Comparison of ENCODE assay signal across 1 cellular context in genomic region chr3:138174421-138175122, GRCh38.
TF ChIP-seq lines count a peak whose summit lies in the region.

DBR1 (minus strand) TSS chr3:138174921; CDS start chr3:138174795, 126 bp downstream.

TF ChIP-seq in HepG2, 621 proteins besides CTCF, POLR2A, EP300 and RAD21 (continued from another document and continues in another):
- peak; percentile 41; the same call in 1 of the 2 replicates for TF ChIP-seq POGZ (CRISPR knock-in tag; IDR thresholded peaks at IDR 0.05)
- TF ChIP-seq KDM5B (CRISPR knock-in tag; IDR thresholded peaks at IDR 0.05; ENCODE audit: borderline replicate concordance) = peak; percentile 70; the same call in 1 of the 2 replicates
- no peak for TF ChIP-seq EHMT2 (IDR thresholded peaks at IDR 0.05; ENCODE audit: borderline replicate concordance, low read depth, low read length)
- TF ChIP-seq JUNB (CRISPR knock-in tag; IDR thresholded peaks at IDR 0.05; ENCODE audit: borderline replicate concordance) = no peak
- no peak for TF ChIP-seq SIX1 (CRISPR knock-in tag; IDR thresholded peaks at IDR 0.05; ENCODE audit: borderline replicate concordance)
- peak; percentile 56; the same call in 1 of the 2 replicates for TF ChIP-seq ZGPAT (CRISPR knock-in tag; IDR thresholded peaks at IDR 0.05)
- no peak for TF ChIP-seq ZBTB40 (IDR thresholded peaks at IDR 0.05)
- 0 out of 2 replicates have a peak, but pooled peaks have one; percentile 27 for TF ChIP-seq ZBTB40 (CRISPR knock-in tag; IDR thresholded peaks at IDR 0.05)
- no peak for TF ChIP-seq MAZ (IDR thresholded peaks at IDR 0.05; ENCODE audit: borderline replicate concordance, low read depth, low read length)
- 0 out of 2 replicates have a peak, but pooled peaks have one; percentile 25 for TF ChIP-seq MAZ (CRISPR knock-in tag; IDR thresholded peaks at IDR 0.05; ENCODE audit: low read depth)
- 0 out of 2 replicates have a peak, but pooled peaks have one; percentile 32 for TF ChIP-seq SALL2 (CRISPR knock-in tag; IDR thresholded peaks at IDR 0.05)
- no peak for TF ChIP-seq HMG20A (CRISPR knock-in tag; IDR thresholded peaks at IDR 0.05; ENCODE audit: borderline replicate concordance)
- TF ChIP-seq ZNF580 (CRISPR knock-in tag; IDR thresholded peaks at IDR 0.05; ENCODE audit: borderline replicate concordance, low read depth) = no peak
- no peak for TF ChIP-seq CBX2 (IDR thresholded peaks at IDR 0.05; ENCODE audit: low read depth, low read length)
- TF ChIP-seq CBX2 (CRISPR knock-in tag; IDR thresholded peaks at IDR 0.05; ENCODE audit: low read depth) = peak; percentile 87; the same call in 1 of the 2 replicates
- TF ChIP-seq PAX8 (CRISPR knock-in tag; IDR thresholded peaks at IDR 0.05; ENCODE audit: borderline replicate concordance) = no peak
- TF ChIP-seq TFDP2 (CRISPR knock-in tag; IDR thresholded peaks at IDR 0.05) = peak; percentile 85
- 0 out of 2 replicates have a peak, but pooled peaks have one; percentile 25 for TF ChIP-seq ZNF747 (CRISPR knock-in tag; IDR thresholded peaks at IDR 0.05; ENCODE audit: borderline replicate concordance)
- 0 out of 2 replicates have a peak, but pooled peaks have one; percentile 44 for TF ChIP-seq IKZF5 (CRISPR knock-in tag; IDR thresholded peaks at IDR 0.05)
- TF ChIP-seq RXRB (CRISPR knock-in tag; IDR thresholded peaks at IDR 0.05; ENCODE audit: borderline replicate concordance) = peak; percentile 52; the same call in 1 of the 2 replicates
- TF ChIP-seq ZNF331 (CRISPR knock-in tag; IDR thresholded peaks at IDR 0.05) = peak; percentile 12; the same call in 1 of the 2 replicates
- TF ChIP-seq ZNF276 (CRISPR knock-in tag; IDR thresholded peaks at IDR 0.05; ENCODE audit: low read depth) = no peak
- peak; percentile 64 for TF ChIP-seq ATF2 (CRISPR knock-in tag; IDR thresholded peaks at IDR 0.05)
- TF ChIP-seq CHD2 (IDR thresholded peaks at IDR 0.05; ENCODE audit: low read depth, low read length) = peak; percentile 97
- TF ChIP-seq SUZ12 (IDR thresholded peaks at IDR 0.05; ENCODE audit: low read depth, low read length) = no peak
- TF ChIP-seq MZF1 (CRISPR knock-in tag; IDR thresholded peaks at IDR 0.05; ENCODE audit: borderline replicate concordance) = no peak
- no peak for TF ChIP-seq FOXO4 (CRISPR knock-in tag; conservative IDR thresholded peaks at IDR 0.05)
- peak; percentile 70; the same call in 1 of the 2 replicates for TF ChIP-seq KAT7 (CRISPR knock-in tag; IDR thresholded peaks at IDR 0.05; ENCODE audit: borderline replicate concordance)
- no peak for TF ChIP-seq KDM3A (CRISPR knock-in tag; IDR thresholded peaks at IDR 0.05; ENCODE audit: low read depth)
- no peak for TF ChIP-seq SATB2 (CRISPR knock-in tag; IDR thresholded peaks at IDR 0.05)
- TF ChIP-seq ATF5 (CRISPR knock-in tag; IDR thresholded peaks at IDR 0.05; ENCODE audit: low read depth) = no peak
- peak; percentile 59; the same call in 1 of the 2 replicates for TF ChIP-seq DR1 (CRISPR knock-in tag; IDR thresholded peaks at IDR 0.05)
- no peak for TF ChIP-seq ZNF282 (IDR thresholded peaks at IDR 0.05; ENCODE audit: partially characterized antibody)
- peak; percentile 69 for TF ChIP-seq SIN3B (IDR thresholded peaks at IDR 0.05; ENCODE audit: low read length)
- TF ChIP-seq PRDM4 (CRISPR knock-in tag; IDR thresholded peaks at IDR 0.05; ENCODE audit: borderline replicate concordance) = no peak
- TF ChIP-seq GTF3A (CRISPR knock-in tag; conservative IDR thresholded peaks at IDR 0.05) = no peak
- no peak for TF ChIP-seq RCOR2 (CRISPR knock-in tag; IDR thresholded peaks at IDR 0.05)
- TF ChIP-seq HDAC1 (CRISPR knock-in tag; IDR thresholded peaks at IDR 0.05) = peak; percentile 79
